8 cellular contexts compared by ENCODE assay signal in the genomic region with DNA sequence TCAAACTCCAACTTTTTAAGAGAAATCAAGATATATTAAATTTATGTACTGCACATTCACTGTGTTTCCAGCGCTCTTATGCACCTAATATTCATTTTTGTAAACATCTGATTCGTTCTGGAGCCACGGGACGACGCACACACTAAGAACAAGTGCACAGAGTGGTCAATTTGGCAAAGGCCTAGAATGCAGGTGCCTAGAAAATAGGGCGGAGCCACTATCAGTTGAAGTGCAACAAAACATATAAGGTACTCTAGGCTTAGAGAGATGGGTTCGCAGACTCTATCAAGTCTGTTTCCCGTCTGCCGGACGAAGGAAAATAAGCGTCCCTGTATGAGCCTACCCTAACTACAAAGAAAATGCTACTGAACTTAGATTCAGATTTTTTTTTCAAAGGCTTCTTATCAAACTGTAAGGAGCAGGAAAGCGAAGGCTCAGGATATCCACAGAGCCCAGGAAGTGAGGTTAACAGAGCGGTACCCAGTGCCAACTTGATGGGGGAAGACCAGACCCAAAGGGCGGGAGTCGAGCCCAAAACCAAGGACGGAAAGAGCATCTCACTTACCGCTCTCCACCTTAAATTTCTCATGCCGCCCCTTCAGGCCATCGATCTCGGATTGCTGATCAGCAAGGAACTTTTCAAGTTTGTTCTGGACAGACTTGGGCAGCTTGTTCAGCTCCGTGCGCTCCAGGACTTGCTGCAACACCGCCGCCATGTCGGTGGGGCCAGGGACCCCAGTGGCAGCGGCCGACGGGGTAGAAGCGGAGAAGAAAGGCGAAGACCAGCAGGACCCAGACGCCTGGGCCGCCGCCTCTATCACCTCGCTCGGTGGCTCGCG. TPM values are rescaled to one million over a fixed set of nuclear protein-coding genes. Genes with fewer than 3 reads are reported as not detected.
A peak's percentile ranks its signal among the peaks of the same experiment; 100 is the strongest.
DNase-seq lines count a peak whose midpoint lies in the region; ATAC-seq, FAIRE-seq and TF ChIP-seq lines count a peak whose summit lies in the region.

No MANE protein-coding gene starts in this region.

- no peaks in the 10 kb centered on the region for H3K9me3 ChIP-seq in body of pancreas

- TF ChIP-seq CTCF in body of pancreas (IDR thresholded peaks at IDR 0.05): no peak

- peak in 1 of 3 donors; percentile 60 for TF ChIP-seq POLR2A in body of pancreas (IDR thresholded peaks at IDR 0.05)

- ATAC-seq in GM21526 (IDR thresholded peaks at IDR 0.05; ENCODE audit: low FRiP score, unreplicated experiment) (peak; percentile 37), body of pancreas (no peak)

- peak overlapping the region; percentile 65 to 98 (median 93) for H3K27ac ChIP-seq in body of pancreas

- intact Hi-C loops in body of pancreas (cut with DNase I): no loop called here

- H3K27me3 ChIP-seq in body of pancreas: no peaks in the 10 kb centered on the region

- FAIRE-seq in HTR-8/SVneo (lab: Jason Lieb, UNC): no peak

- H3K4me1 ChIP-seq in body of pancreas: peaks cover 29% of the 10 kb centered on the region

- DNase-seq in GM04503 (ENCODE audit: low read depth): peak; percentile 16
- peak; percentile 3 for DNase-seq in HTR-8/SVneo (ENCODE audit: insufficient read length, low spot score)
- DNase-seq in RPMI8226: peak; percentile 87
- DNase-seq in body of pancreas: peak; percentile 35 to 45 (median 35)
- DNase-seq in inferior parietal cortex (ENCODE audit: extremely low spot score): peak; percentile 27
- DNase-seq in stimulated activated CD4-positive, alpha-beta T cell treated with anti-CD3 and anti-CD28 coated beads, Interleukin-15, amount 100 ng/mL, for 24 hours: peak; percentile 39
- no peak for DNase-seq in 8988T

- H3K36me3 ChIP-seq in body of pancreas (replicated peaks in 1 of 2; ENCODE audit: insufficient read depth in 1 of 2, low read depth in 2 of 2): peaks cover 0 to 3% of the 10 kb centered on the region in 2 donors

- 0 to 1% methylated on average over 23 to 37 of the region's 37 CpGs for WGBS in body of pancreas, 2 donors

- H3K4me3 ChIP-seq in body of pancreas: peak overlapping the region; percentile 32 to 69

RNA-seq across cellular contexts. Expression of gene TPR, which starts 0.5 kb away (rescaled TPM):
- total RNA-seq in body of pancreas: 10 to 100 TPM; 30.7 to 31.1 TPM

RNA-seq across cellular contexts. Expression of gene ODR4, which starts 1.1 kb away (rescaled TPM):
- 10 to 100 TPM; 13.5 to 17.6 TPM for total RNA-seq in body of pancreas
